Comparison of ENCODE assay signal across 24 cellular contexts in the genomic region with DNA sequence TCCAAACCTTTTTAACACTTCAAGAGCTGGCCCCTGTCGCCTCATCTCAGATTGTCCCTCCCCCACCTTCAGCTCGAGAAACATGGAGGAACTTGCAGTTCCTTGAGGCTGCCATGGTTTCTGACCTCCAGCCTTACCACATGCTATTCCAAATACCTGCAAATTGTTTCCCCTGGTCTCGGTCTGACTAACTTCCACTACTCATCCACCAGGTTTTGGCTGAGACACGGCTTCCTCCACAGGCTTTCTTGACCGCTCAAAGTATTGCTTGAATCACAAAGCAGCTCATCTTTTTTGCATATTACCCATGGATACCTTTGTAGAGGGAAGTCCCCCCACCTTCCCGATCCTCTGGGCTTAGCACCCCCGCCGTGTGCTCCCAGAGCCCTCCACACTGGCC. TPM values are rescaled to one million over a fixed set of nuclear protein-coding genes. Genes with fewer than 3 reads are reported as not detected.
A peak's percentile ranks its signal among the peaks of the same experiment; 100 is the strongest.
DNase-seq lines count a peak whose midpoint lies in the region; ATAC-seq and TF ChIP-seq lines count a peak whose summit lies in the region.
"Had no signal": no experiment of that assay in that cellular context is flagged by ENCODE, and none has a peak within 500 bp of the region (broad histone marks: within the 10 kb centered on the region; RNA-seq: fewer than 3 reads in every experiment).

No MANE protein-coding gene starts in this region.

- no peaks in the 10 kb centered on the region for H3K9me2 ChIP-seq in GM23248 (ENCODE audit: insufficient read depth)

- DNase-seq in GM23248 (peak; percentile 13), NT2/D1 (ENCODE audit: low read depth, low spot score) (no peak), iPS-NIHi11 (ENCODE audit: low spot score) (peak; percentile 47), gastrocnemius medialis (peak in 1 of 2 donors; percentile 8), HPDE6-E6E7 (ENCODE audit: extremely low spot score) (no peak), glomerular visceral epithelial cell (ENCODE audit: extremely low spot score) (no peak)
- no peak for DNase-seq in activated effector memory CD4-positive, alpha-beta T cell treated with anti-CD3 and anti-CD28 coated beads, Interleukin-2, amount 50 U/mL, for 16 hours
- DNase-seq: activated CD4-positive, alpha-beta T cell treated with anti-CD3 and anti-CD28 coated beads, Interleukin-2, amount 10 ng/mL, durations not matched to agents 7 days and 5 days; central memory CD4-positive, alpha-beta T cell; dorsolateral prefrontal cortex; glutamatergic neuron; Kasumi-1; mammary epithelial cell; NCI-H1694 treated with DMSO at 0.1 percent for 48 hours; NCI-H526 treated with DMSO at 0.1 percent for 48 hours; occipital lobe; spleen; stimulated activated CD4-positive, alpha-beta T cell treated with anti-CD3 and anti-CD28 coated beads, Interleukin-2, amount 100 ng/mL, for 48 hours; stimulated activated naive B cell treated with anti-CD40 and anti-IgM and Interleukin-4, amounts not matched to agents 10 μg/mL and 1 μg/mL and 100 μg/mL, for 72 hours; T-helper 2 cell; WERI-Rb-1 had no signal

- TF ChIP-seq CTCF in gastrocnemius medialis (IDR thresholded peaks at IDR 0.05 in 4 of 5, conservative IDR thresholded peaks at IDR 0.05 in 1 of 5): no peak

- H3K4me3 ChIP-seq in GM23248 (no peak overlapping the region), NT2/D1 (ENCODE audit: insufficient read length, low read depth) (no peak overlapping the region), gastrocnemius medialis (peak overlapping the region in 1 of 4 donors; percentile 63)
- H3K4me3 ChIP-seq: dorsolateral prefrontal cortex, SK-N-MC, spleen had no signal

- peaks cover 16% of the 10 kb centered on the region for H3F3A ChIP-seq in GM23248 (ENCODE audit: insufficient read depth)

- intact Hi-C loops in gastrocnemius medialis (cut with DNase I; ENCODE audit: low total_unique reads): loop anchor here (10.0 kb wide), 1 partner anchor 951 kb away; a partner anchor contains a TSS

- no peak overlapping the region for H2AFZ ChIP-seq in GM23248

- ATAC-seq in gastrocnemius medialis: no peak
- ATAC-seq: stimulated activated naive B cell treated with anti-CD40 and anti-IgM and Interleukin-4, amounts not matched to agents 10 μg/mL and 1 μg/mL and 100 μg/mL, for 72 hours had no signal

- H3K9ac ChIP-seq in GM23248 (no peak overlapping the region), NT2/D1 (ENCODE audit: insufficient read length, low read depth) (peak overlapping the region; percentile 42)

- TF ChIP-seq POLR2A in gastrocnemius medialis (IDR thresholded peaks at IDR 0.05): no peak

- H3K9me3 ChIP-seq in GM23248 (ENCODE audit: low read depth) (no peaks in the 10 kb centered on the region), NT2/D1 (ENCODE audit: insufficient read depth, low read length) (no peaks in the 10 kb centered on the region), gastrocnemius medialis (no peaks in the 10 kb centered on the region)
- H3K9me3 ChIP-seq: spleen had no signal

- H4K20me1 ChIP-seq in GM23248 (ENCODE audit: insufficient read depth): no peaks in the 10 kb centered on the region

- H3K79me2 ChIP-seq in GM23248 (ENCODE audit: insufficient read depth): no peaks in the 10 kb centered on the region

- WGBS in GM23248 (ENCODE audit: low coverage in 1 of 2, low lambda C conversion rate in 2 of 2, missing lambda C conversion rate in 2 of 2), 2 experiments: 58 to 60% methylated on average over 8 of the region's 8 CpGs

- H3K27me3 ChIP-seq in GM23248 (replicated peaks; ENCODE audit: insufficient read depth): no peaks in the 10 kb centered on the region
- H3K27me3 ChIP-seq in NT2/D1 (ENCODE audit: insufficient read depth, insufficient read length): no peaks in the 10 kb centered on the region
- no peaks in the 10 kb centered on the region for H3K27me3 ChIP-seq in gastrocnemius medialis
- H3K27me3 ChIP-seq: dorsolateral prefrontal cortex, spleen had no signal

- no peaks in the 10 kb centered on the region for H3K36me3 ChIP-seq in GM23248 (ENCODE audit: low read depth)
- H3K36me3 ChIP-seq in NT2/D1 (ENCODE audit: insufficient read depth, insufficient read length, low read length): no peaks in the 10 kb centered on the region
- H3K36me3 ChIP-seq in gastrocnemius medialis: no peaks in the 10 kb centered on the region
- H3K36me3 ChIP-seq: WERI-Rb-1 had no signal

- no peak overlapping the region for H3K4me2 ChIP-seq in GM23248 (ENCODE audit: unreplicated experiment)

- H3K27ac ChIP-seq in GM23248 (no peak overlapping the region), gastrocnemius medialis (peak overlapping the region; percentile 97 to 100 (median 98))
- H3K27ac ChIP-seq: C4-2B, dorsolateral prefrontal cortex, RWPE1, SK-N-MC, spleen, WERI-Rb-1 had no signal

- H3K4me1 ChIP-seq in GM23248 (ENCODE audit: insufficient read depth): no peaks in the 10 kb centered on the region
- H3K4me1 ChIP-seq in NT2/D1 (ENCODE audit: insufficient read depth, insufficient read length): peaks cover 21% of the 10 kb centered on the region
- peaks cover 76 to 80% of the 10 kb centered on the region in 2 donors for H3K4me1 ChIP-seq in gastrocnemius medialis

- in situ Hi-C loops in GM23248 (cut with MboI): loop anchor here (10.0 kb wide), 1 partner anchor 861 kb away; no protein-coding TSS in a partner anchor
- in situ Hi-C loops in gastrocnemius medialis (cut with MboI; ENCODE audit: low sequenced_read_pairs in 4 of 4): loop anchor here in 1 of 4 donors (10.0 kb wide), 1 partner anchor 841 kb away; no protein-coding TSS in a partner anchor

RNA-seq across cellular contexts. Expression of a gene that starts 5.2 kb away (rescaled TPM):
- 30.5 and 31.5 TPM in 2 replicates for total RNA-seq in GM23248 (2014; rRNA removed; shearing (Covaris generic))
- 16.8 and 16.9 TPM in 2 replicates for polyA plus RNA-seq in GM23248 (2016; fragmentation: Nextera tagmentation; extraction: Ambion mirVana)
- total RNA-seq in gastrocnemius medialis: 100 to 1,000 TPM in 1 of 4 donors, 10 to 100 TPM in 3; 46.2 to 125 (median 68.9) TPM

Comparison
In these comparisons a context has a peak if more than half of its experiments do, and no peak if none do; other contexts are left out.
1. DNase-seq: peak in GM23248 (single experiment) and iPS-NIHi11 (single experiment); none in NT2/D1 (single experiment), activated effector memory CD4-positive, alpha-beta T cell treated with anti-CD3 and anti-CD28 coated beads, Interleukin-2, amount 50 U/mL, for 16 hours (single experiment), HPDE6-E6E7 (single experiment) and glomerular visceral epithelial cell (single experiment).